12 cellular contexts compared by ENCODE assay signal in the genomic region with DNA sequence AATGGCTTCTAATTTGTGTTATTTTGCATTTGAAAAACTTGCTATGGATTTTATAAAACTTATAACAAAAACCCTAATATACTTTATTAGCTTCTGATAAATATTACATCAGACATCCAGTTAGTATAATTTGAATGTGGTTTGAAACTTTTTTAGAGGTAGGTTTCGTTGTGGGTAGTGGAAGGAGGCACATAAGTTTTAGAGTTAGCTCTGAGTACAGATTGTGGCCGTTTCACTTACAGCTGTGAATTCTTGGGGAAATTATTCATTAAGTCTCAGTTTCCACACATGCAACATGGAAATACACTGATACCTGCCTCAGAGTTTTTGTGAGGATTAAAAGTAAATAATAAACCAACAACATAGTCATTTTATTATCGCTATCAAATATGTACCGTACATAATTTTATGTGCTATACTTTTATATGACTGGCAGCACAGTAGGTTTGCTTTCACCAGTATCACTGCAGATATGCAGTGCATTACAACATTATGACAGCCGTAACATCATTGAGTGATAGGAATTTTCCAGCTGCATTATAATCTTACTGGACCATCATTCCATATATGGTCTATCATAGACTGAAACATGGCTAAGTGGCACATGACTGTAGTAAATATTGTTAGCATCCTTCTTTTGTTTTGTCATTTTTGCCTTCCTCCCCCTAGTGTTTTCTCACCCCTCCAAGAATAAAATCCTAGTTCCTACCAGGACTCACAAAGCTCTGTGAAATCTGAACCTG.
A peak's percentile ranks its signal among the peaks of the same experiment; 100 is the strongest.
DNase-seq lines count a peak whose midpoint lies in the region; ATAC-seq, FAIRE-seq and TF ChIP-seq lines count a peak whose summit lies in the region.
"Had no signal": no experiment of that assay in that cellular context is flagged by ENCODE, and none has a peak within 500 bp of the region (broad histone marks: within the 10 kb centered on the region; RNA-seq: fewer than 3 reads in every experiment).

No MANE protein-coding gene starts in this region.

- FAIRE-seq in GM12892 (lab: Jason Lieb, UNC), result peak; percentile 61
- FAIRE-seq: bronchial epithelial cell had no signal

- POLR2A ChIA-PET in activated naive CD8-positive, alpha-beta T cell treated with anti-CD3 and anti-CD28 coated beads, Interleukin-2, amount 10 ng/mL, durations not matched to agents 7 days and 5 days (lab: Charles Lee), result interaction anchor here (0.9 to 3.0 kb wide), 2 partner anchors 12 to 25 kb away, joined by 4 to 8 read pairs; no protein-coding TSS in a partner anchor

- H3K36me3 Mint-ChIP-seq in activated naive CD8-positive, alpha-beta T cell treated with anti-CD3 and anti-CD28 coated beads, Interleukin-2, amount 10 ng/mL, durations not matched to agents 7 days and 5 days, result peaks cover 16% of the 10 kb centered on the region

- peak overlapping the region; percentile 12 for H3K4me3 Mint-ChIP-seq in activated naive CD8-positive, alpha-beta T cell treated with anti-CD3 and anti-CD28 coated beads, Interleukin-2, amount 10 ng/mL, durations not matched to agents 7 days and 5 days
- H3K4me3 Mint-ChIP-seq: activated CD4-positive, alpha-beta T cell treated with anti-CD3 and anti-CD28 coated beads, Interleukin-2, amount 10 ng/mL, durations not matched to agents 7 days and 5 days had no signal

- peaks cover 35% of the 10 kb centered on the region for H3K4me1 Mint-ChIP-seq in activated naive CD8-positive, alpha-beta T cell treated with anti-CD3 and anti-CD28 coated beads, Interleukin-2, amount 10 ng/mL, durations not matched to agents 7 days and 5 days

- ATAC-seq in GM19438 (IDR thresholded peaks at IDR 0.05; ENCODE audit: low read depth, unreplicated experiment) (peak; percentile 70), HG03108 (IDR thresholded peaks at IDR 0.05; ENCODE audit: unreplicated experiment) (peak; percentile 80)
- no peak for ATAC-seq in activated naive CD8-positive, alpha-beta T cell treated with anti-CD3 and anti-CD28 coated beads, Interleukin-2, amount 10 ng/mL, durations not matched to agents 7 days and 5 days (ENCODE audit: low read depth)
- ATAC-seq: Panc1 had no signal

- DNase-seq in GM12892 (ENCODE audit: insufficient read length), result no peak
- no peak for DNase-seq in activated naive CD8-positive, alpha-beta T cell treated with anti-CD3 and anti-CD28 coated beads, Interleukin-2, amount 10 ng/mL, durations not matched to agents 7 days and 5 days
- no peak for DNase-seq in NCI-H146 treated with DMSO at 0.1 percent for 48 hours (lab: John Stamatoyannopoulos, UW; ENCODE audit: unreplicated experiment)
- no peak for DNase-seq in HPDE6-E6E7 (ENCODE audit: extremely low spot score)
- DNase-seq in NCI-H2029 (lab: John Stamatoyannopoulos, UW), result no peak
- DNase-seq in NCI-H2227 (lab: John Stamatoyannopoulos, UW; ENCODE audit: unreplicated experiment), result no peak
- DNase-seq: activated CD4-positive, alpha-beta T cell treated with anti-CD3 and anti-CD28 coated beads, Interleukin-2, amount 10 ng/mL, durations not matched to agents 7 days and 5 days; midbrain had no signal

- H3K9me3 Mint-ChIP-seq in activated naive CD8-positive, alpha-beta T cell treated with anti-CD3 and anti-CD28 coated beads, Interleukin-2, amount 10 ng/mL, durations not matched to agents 7 days and 5 days, result no peaks in the 10 kb centered on the region
- H3K9me3 Mint-ChIP-seq: activated CD4-positive, alpha-beta T cell treated with anti-CD3 and anti-CD28 coated beads, Interleukin-2, amount 10 ng/mL, durations not matched to agents 7 days and 5 days had no signal

- H3K27ac Mint-ChIP-seq in activated naive CD8-positive, alpha-beta T cell treated with anti-CD3 and anti-CD28 coated beads, Interleukin-2, amount 10 ng/mL, durations not matched to agents 7 days and 5 days, result peak overlapping the region; percentile 3
- H3K27ac Mint-ChIP-seq: activated CD4-positive, alpha-beta T cell treated with anti-CD3 and anti-CD28 coated beads, Interleukin-2, amount 10 ng/mL, durations not matched to agents 7 days and 5 days had no signal

- TF ChIP-seq POLR2A in GM12892 (IDR thresholded peaks at IDR 0.05; ENCODE audit: low read depth, low read length), result no peak

- no peaks in the 10 kb centered on the region for H3K27me3 Mint-ChIP-seq in activated naive CD8-positive, alpha-beta T cell treated with anti-CD3 and anti-CD28 coated beads, Interleukin-2, amount 10 ng/mL, durations not matched to agents 7 days and 5 days
- H3K27me3 Mint-ChIP-seq: activated CD4-positive, alpha-beta T cell treated with anti-CD3 and anti-CD28 coated beads, Interleukin-2, amount 10 ng/mL, durations not matched to agents 7 days and 5 days had no signal
